ENCODE assay signal across 14 cellular contexts in the genomic region with DNA sequence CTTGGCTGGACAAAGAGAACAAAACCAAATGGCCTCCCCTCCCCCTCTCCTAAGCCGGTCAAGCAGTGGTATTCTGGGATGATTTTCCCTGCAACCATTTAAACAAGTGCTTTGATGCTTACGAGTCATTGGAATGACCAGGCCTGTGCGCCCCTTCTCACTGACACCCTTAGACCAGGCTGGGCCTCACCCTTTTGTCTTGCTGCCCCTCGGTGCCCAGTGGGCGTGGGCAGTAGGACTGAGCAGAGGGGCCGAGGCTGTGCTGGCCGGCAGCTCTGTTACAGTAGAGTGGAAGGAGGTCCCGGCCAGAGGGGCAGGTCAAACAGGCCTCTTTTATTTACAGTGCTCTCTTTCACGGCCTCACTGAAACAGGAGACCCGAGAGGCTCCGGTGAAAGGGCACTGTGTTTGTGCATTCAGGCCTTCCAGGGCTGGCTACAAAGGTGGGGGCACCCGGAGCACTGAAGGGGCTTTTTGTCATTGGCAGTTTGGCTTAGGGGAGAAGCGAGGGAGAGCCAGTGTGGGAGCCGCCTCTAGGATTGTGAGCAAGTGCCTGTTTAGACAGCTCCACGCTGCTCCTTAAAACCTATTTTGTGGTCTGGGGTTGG. TPM values are rescaled to one million over a fixed set of nuclear protein-coding genes. Genes with fewer than 3 reads are reported as not detected.
A peak's percentile ranks its signal among the peaks of the same experiment; 100 is the strongest.
DNase-seq lines count a peak whose midpoint lies in the region; ATAC-seq and TF ChIP-seq lines count a peak whose summit lies in the region.
"Had no signal": no experiment of that assay in that cellular context is flagged by ENCODE, and none has a peak within 500 bp of the region (broad histone marks: within the 10 kb centered on the region; RNA-seq: fewer than 3 reads in every experiment).

No MANE protein-coding gene starts in this region.

- CTCF ChIA-PET in CD4-positive, alpha-beta memory T cell (lab: Charles Lee; ENCODE audit: partially characterized antibody), result no interaction called here
- CTCF ChIA-PET in GM10248 (lab: Yijun Ruan, JAX), result no interaction called here

- no peak for ATAC-seq in stimulated activated naive B cell treated with anti-CD40 and anti-IgM and Interleukin-4, amounts not matched to agents 10 μg/mL and 1 μg/mL and 100 μg/mL, for 72 hours (replicated peaks)
- ATAC-seq in GM18861 (IDR thresholded peaks at IDR 0.05; ENCODE audit: unreplicated experiment), result no peak
- ATAC-seq: activated CD8-positive, alpha-beta memory T cell treated with anti-CD3 and anti-CD28 coated beads, Interleukin-2, amount 10 ng/mL, durations not matched to agents 7 days and 5 days had no signal

- no peak for DNase-seq in HL-60 (ENCODE audit: low read depth in 1 of 2, low spot score in 1 of 2)
- peak; percentile 75 for DNase-seq in medulla oblongata (ENCODE audit: extremely low spot score)
- no peak for DNase-seq in stimulated activated naive B cell treated with anti-CD40 and anti-IgM and Interleukin-4, amounts not matched to agents 10 μg/mL and 1 μg/mL and 100 μg/mL, for 72 hours
- no peak for DNase-seq in activated gamma-delta T cell treated with Interleukin-2 at 50 U/mL for 16 hours
- no peak for DNase-seq in CD4-positive, alpha-beta memory T cell
- no peak for DNase-seq in GM10248 (ENCODE audit: extremely low spot score)
- DNase-seq: activated CD8-positive, alpha-beta memory T cell treated with anti-CD3 and anti-CD28 coated beads, Interleukin-2, amount 10 ng/mL, durations not matched to agents 7 days and 5 days; NCI-H2171; PC-9; T-helper 9 cell had no signal

- H3K4me1 ChIP-seq in CD4-positive, alpha-beta memory T cell (ENCODE audit: insufficient read depth, low read length), result peaks cover 8% of the 10 kb centered on the region

- no peaks in the 10 kb centered on the region for H3K9me3 ChIP-seq in CD4-positive, alpha-beta memory T cell (ENCODE audit: control insufficient read depth in 1 of 2, low read length in 2 of 2)
- H3K9me3 ChIP-seq: HAP-1 had no signal

- H3K9me3 Mint-ChIP-seq in stimulated activated naive B cell treated with anti-CD40 and anti-IgM and Interleukin-4, amounts not matched to agents 10 μg/mL and 1 μg/mL and 100 μg/mL, for 72 hours, result no peaks in the 10 kb centered on the region
- no peaks in the 10 kb centered on the region for H3K9me3 Mint-ChIP-seq in CD4-positive, alpha-beta memory T cell

- no peaks in the 10 kb centered on the region for H3K27me3 Mint-ChIP-seq in stimulated activated naive B cell treated with anti-CD40 and anti-IgM and Interleukin-4, amounts not matched to agents 10 μg/mL and 1 μg/mL and 100 μg/mL, for 72 hours
- no peaks in the 10 kb centered on the region for H3K27me3 Mint-ChIP-seq in CD4-positive, alpha-beta memory T cell

- peaks cover 6 to 9% of the 10 kb centered on the region in 2 donors for H3K36me3 Mint-ChIP-seq in stimulated activated naive B cell treated with anti-CD40 and anti-IgM and Interleukin-4, amounts not matched to agents 10 μg/mL and 1 μg/mL and 100 μg/mL, for 72 hours
- no peaks in the 10 kb centered on the region for H3K36me3 Mint-ChIP-seq in CD4-positive, alpha-beta memory T cell
- H3K36me3 Mint-ChIP-seq: activated CD8-positive, alpha-beta memory T cell treated with anti-CD3 and anti-CD28 coated beads, Interleukin-2, amount 10 ng/mL, durations not matched to agents 7 days and 5 days had no signal

- H3K36me3 ChIP-seq in CD4-positive, alpha-beta memory T cell (ENCODE audit: insufficient read depth, low read length), result no peaks in the 10 kb centered on the region
- H3K36me3 ChIP-seq: HAP-1 had no signal

- H3K27ac ChIP-seq in HL-60 (replicated peaks) (peak overlapping the region; percentile 55), cingulate gyrus (ENCODE audit: low read depth, low read length) (peak overlapping the region; percentile 84)
- no peak overlapping the region for H3K27ac ChIP-seq in CD4-positive, alpha-beta memory T cell (ENCODE audit: low read depth, low read length)
- H3K27ac ChIP-seq: epithelial cell of prostate, PC-9 had no signal

- no peak overlapping the region for H3K4me3 Mint-ChIP-seq in stimulated activated naive B cell treated with anti-CD40 and anti-IgM and Interleukin-4, amounts not matched to agents 10 μg/mL and 1 μg/mL and 100 μg/mL, for 72 hours
- no peak overlapping the region for H3K4me3 Mint-ChIP-seq in CD4-positive, alpha-beta memory T cell
- H3K4me3 Mint-ChIP-seq: activated CD8-positive, alpha-beta memory T cell treated with anti-CD3 and anti-CD28 coated beads, Interleukin-2, amount 10 ng/mL, durations not matched to agents 7 days and 5 days had no signal

- intact Hi-C loops in CD4-positive, alpha-beta memory T cell (cut with micrococcal nuclease), result no loop called here

- TF ChIP-seq CTCF in HL-60 (IDR thresholded peaks at IDR 0.05; ENCODE audit: insufficient read depth, low read length), result no peak
- TF ChIP-seq CTCF in GM10248 (IDR thresholded peaks at IDR 0.05; ENCODE audit: control extremely low read depth, extremely low read depth, low read depth, missing control alignments), result no peak

- no peak overlapping the region for H3K4me3 ChIP-seq in HL-60 (replicated peaks; ENCODE audit: insufficient read depth, low read length)
- H3K4me3 ChIP-seq in CD4-positive, alpha-beta memory T cell (ENCODE audit: low read length in 2 of 2), result no peak overlapping the region
- H3K4me3 ChIP-seq: HAP-1, PC-9 had no signal

- peak overlapping the region; percentile 42 for H3K27ac Mint-ChIP-seq in stimulated activated naive B cell treated with anti-CD40 and anti-IgM and Interleukin-4, amounts not matched to agents 10 μg/mL and 1 μg/mL and 100 μg/mL, for 72 hours
- no peak overlapping the region for H3K27ac Mint-ChIP-seq in CD4-positive, alpha-beta memory T cell
- H3K27ac Mint-ChIP-seq: activated CD8-positive, alpha-beta memory T cell treated with anti-CD3 and anti-CD28 coated beads, Interleukin-2, amount 10 ng/mL, durations not matched to agents 7 days and 5 days had no signal

- POLR2A ChIA-PET in CD4-positive, alpha-beta memory T cell (lab: Charles Lee; ENCODE audit: partially characterized antibody), result no interaction called here
- POLR2A ChIA-PET in GM10248 (lab: Yijun Ruan, JAX), result no interaction called here

- H3K27me3 ChIP-seq in HL-60 (ENCODE audit: insufficient read depth, poor library complexity, severe bottlenecking), result no peaks in the 10 kb centered on the region
- no peaks in the 10 kb centered on the region for H3K27me3 ChIP-seq in CD4-positive, alpha-beta memory T cell (ENCODE audit: insufficient read depth, low read length)

- H3K4me1 Mint-ChIP-seq in stimulated activated naive B cell treated with anti-CD40 and anti-IgM and Interleukin-4, amounts not matched to agents 10 μg/mL and 1 μg/mL and 100 μg/mL, for 72 hours, result peaks cover 12 to 16% of the 10 kb centered on the region in 2 donors
- peaks cover 9 to 34% (median 22%) of the 10 kb centered on the region in 4 donors for H3K4me1 Mint-ChIP-seq in CD4-positive, alpha-beta memory T cell

RNA-seq across cellular contexts. Expression of a gene that starts 32.4 kb away (rescaled TPM):
- 1 to 10 TPM; 5.6 to 8.2 TPM for total RNA-seq in CD4-positive, alpha-beta memory T cell
- polyA plus RNA-seq in CD4-positive, alpha-beta memory T cell, result 10 to 100 TPM in 1 of 2 donors, 1 to 10 TPM in 1; 9.0 to 28.4 TPM
